Comparison of ENCODE assay signal across 1 cellular context in genomic region chr19:51422053-51422448, GRCh38.
A peak's percentile ranks its signal among the peaks of the same experiment; 100 is the strongest.
TF ChIP-seq lines count a peak whose summit lies in the region.

No MANE protein-coding gene starts in this region.

TF ChIP-seq in H1, 55 proteins besides CTCF, POLR2A, EP300 and RAD21:
- TF ChIP-seq GABPA (IDR thresholded peaks at IDR 0.05; ENCODE audit: borderline replicate concordance, insufficient read depth, low read length): peak; percentile 27; the same call in 1 of the 2 replicates
- peak; percentile 71; the same call in 1 of the 2 replicates for TF ChIP-seq MAX (IDR thresholded peaks at IDR 0.05)
- TF ChIP-seq KDM5A (IDR thresholded peaks at IDR 0.05; ENCODE audit: low read length): no peak
- no peak for TF ChIP-seq JUND (IDR thresholded peaks at IDR 0.05; ENCODE audit: low read length)
- TF ChIP-seq CTBP2 (IDR thresholded peaks at IDR 0.05; ENCODE audit: borderline replicate concordance, insufficient read depth, insufficient read length, low read length): no peak
- no peak for TF ChIP-seq EZH2 (IDR thresholded peaks at IDR 0.05; ENCODE audit: low read depth, low read length, severe bottlenecking)
- 0 out of 2 replicates have a peak, but pooled peaks have one; percentile 27 for TF ChIP-seq SP1 (IDR thresholded peaks at IDR 0.05; ENCODE audit: low read depth, low read length)
- TF ChIP-seq ATF2 (IDR thresholded peaks at IDR 0.05; ENCODE audit: low read length): no peak
- no peak for TF ChIP-seq HDAC6 (IDR thresholded peaks at IDR 0.05; ENCODE audit: low read depth, low read length)
- TF ChIP-seq FOSL1 (IDR thresholded peaks at IDR 0.05; ENCODE audit: insufficient read depth, low read depth, low read length): no peak
- TF ChIP-seq CEBPB (IDR thresholded peaks at IDR 0.05; ENCODE audit: low read depth, low read length): no peak
- TF ChIP-seq SP2 (IDR thresholded peaks at IDR 0.05; ENCODE audit: low read length): no peak
- TF ChIP-seq TCF12 (IDR thresholded peaks at IDR 0.05; ENCODE audit: low read depth, low read length): no peak
- TF ChIP-seq NRF1 (IDR thresholded peaks at IDR 0.05; ENCODE audit: low read depth, low read length): no peak
- TF ChIP-seq CHD1 (IDR thresholded peaks at IDR 0.05; ENCODE audit: low read depth, low read length): no peak
- no peak for TF ChIP-seq CREB1 (IDR thresholded peaks at IDR 0.05)
- peak; percentile 93 to 97 for TF ChIP-seq SIN3A (conservative IDR thresholded peaks at IDR 0.05 in 1 of 2, IDR thresholded peaks at IDR 0.05 in 1 of 2; ENCODE audit: low read depth in 1 of 2, low read length in 2 of 2)
- no peak for TF ChIP-seq ASH2L (IDR thresholded peaks at IDR 0.05; ENCODE audit: low read length)
- no peak for TF ChIP-seq BRCA1 (IDR thresholded peaks at IDR 0.05; ENCODE audit: low read depth, low read length)
- TF ChIP-seq RXRA (IDR thresholded peaks at IDR 0.05; ENCODE audit: insufficient read depth, low read depth, low read length): no peak
- peak; percentile 57; the same call in 1 of the 2 replicates for TF ChIP-seq TAF1 (IDR thresholded peaks at IDR 0.05; ENCODE audit: low read depth, low read length)
- no peak for TF ChIP-seq NANOG (IDR thresholded peaks at IDR 0.05; ENCODE audit: insufficient read depth, low read depth, low read length, poor library complexity, severe bottlenecking)
- no peak for TF ChIP-seq KDM4A (IDR thresholded peaks at IDR 0.05; ENCODE audit: low read depth, low read length, severe bottlenecking)
- TF ChIP-seq ATF3 (IDR thresholded peaks at IDR 0.05; ENCODE audit: insufficient read depth, low read depth, low read length): no peak
- no peak for TF ChIP-seq BACH1 (IDR thresholded peaks at IDR 0.05; ENCODE audit: low read length)
- no peak for TF ChIP-seq CBX5 (IDR thresholded peaks at IDR 0.05; ENCODE audit: low read depth, low read length)
- TF ChIP-seq SP4 (IDR thresholded peaks at IDR 0.05; ENCODE audit: low read length): no peak
- 0 out of 2 replicates have a peak, but pooled peaks have one; percentile 9 for TF ChIP-seq CHD2 (IDR thresholded peaks at IDR 0.05; ENCODE audit: low read length)
- TF ChIP-seq EGR1 (IDR thresholded peaks at IDR 0.05; ENCODE audit: borderline replicate concordance, low read depth, low read length): no peak
- TF ChIP-seq YY1 (IDR thresholded peaks at IDR 0.05; ENCODE audit: low read depth, low read length): peak; percentile 16; the same call in 1 of the 2 replicates
- no peak for TF ChIP-seq RBBP5 (IDR thresholded peaks at IDR 0.05; ENCODE audit: borderline replicate concordance, low read depth, low read length)
- TF ChIP-seq GTF2F1 (IDR thresholded peaks at IDR 0.05; ENCODE audit: borderline replicate concordance, low read depth, low read length): no peak
- TF ChIP-seq RNF2 (IDR thresholded peaks at IDR 0.05; ENCODE audit: borderline replicate concordance, low read depth, low read length, missing control alignments, poor library complexity, severe bottlenecking): no peak
- no peak for TF ChIP-seq RFX5 (IDR thresholded peaks at IDR 0.05; ENCODE audit: borderline replicate concordance, low read depth, low read length)
- TF ChIP-seq CHD7 (IDR thresholded peaks at IDR 0.05; ENCODE audit: insufficient replicate concordance, low read length): no peak
- TF ChIP-seq SIRT6 (IDR thresholded peaks at IDR 0.05; ENCODE audit: low read length): no peak
- no peak for TF ChIP-seq SAP30 (IDR thresholded peaks at IDR 0.05; ENCODE audit: insufficient read depth, insufficient replicate concordance, low read length)
- no peak for TF ChIP-seq E2F6 (IDR thresholded peaks at IDR 0.05)
- TF ChIP-seq, protein P1, sequence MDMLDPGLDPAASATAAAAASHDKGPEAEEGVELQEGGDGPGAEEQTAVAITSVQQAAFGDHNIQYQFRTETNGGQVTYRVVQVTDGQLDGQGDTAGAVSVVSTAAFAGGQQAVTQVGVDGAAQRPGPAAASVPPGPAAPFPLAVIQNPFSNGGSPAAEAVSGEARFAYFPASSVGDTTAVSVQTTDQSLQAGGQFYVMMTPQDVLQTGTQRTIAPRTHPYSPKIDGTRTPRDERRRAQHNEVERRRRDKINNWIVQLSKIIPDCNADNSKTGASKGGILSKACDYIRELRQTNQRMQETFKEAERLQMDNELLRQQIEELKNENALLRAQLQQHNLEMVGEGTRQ (IDR thresholded peaks at IDR 0.05; ENCODE audit: low read length): no peak
- no peak for TF ChIP-seq TBP (IDR thresholded peaks at IDR 0.05; ENCODE audit: low read depth, low read length)
- 0 out of 4 replicates have a peak, but pooled peaks of 1 of the 2 experiments have one; percentile 63 for TF ChIP-seq HDAC2 (IDR thresholded peaks at IDR 0.05; ENCODE audit: borderline replicate concordance in 1 of 2, low read depth in 2 of 2, low read length in 2 of 2)
- TF ChIP-seq CBX8 (IDR thresholded peaks at IDR 0.05; ENCODE audit: borderline replicate concordance, low read depth, low read length): no peak
- TF ChIP-seq SRF (IDR thresholded peaks at IDR 0.05; ENCODE audit: low read depth, low read length): no peak
- TF ChIP-seq PHF8 (conservative IDR thresholded peaks at IDR 0.05; ENCODE audit: low read depth, low read length): no peak
- TF ChIP-seq TAF7 (optimal IDR thresholded peaks at IDR 0.05; ENCODE audit: borderline replicate concordance, low read depth, low read length): peak; percentile 65
- no peak for TF ChIP-seq MAFK (IDR thresholded peaks at IDR 0.05; ENCODE audit: low read depth, low read length)
- no peak for TF ChIP-seq POU5F1 (IDR thresholded peaks at IDR 0.05; ENCODE audit: low read depth, low read length)
- no peak for TF ChIP-seq SIX5 (IDR thresholded peaks at IDR 0.05; ENCODE audit: low read depth, low read length)
- TF ChIP-seq JUN (IDR thresholded peaks at IDR 0.05; ENCODE audit: low read depth, low read length): no peak
- no peak for TF ChIP-seq KDM1A (IDR thresholded peaks at IDR 0.05; ENCODE audit: borderline replicate concordance, low read length)
- TF ChIP-seq SUZ12 (IDR thresholded peaks at IDR 0.05; ENCODE audit: low read length): no peak
TF ChIP-seq in H1: peak in this region for 9.
